ENCODE assay signal across 8 cellular contexts in the genomic region with DNA sequence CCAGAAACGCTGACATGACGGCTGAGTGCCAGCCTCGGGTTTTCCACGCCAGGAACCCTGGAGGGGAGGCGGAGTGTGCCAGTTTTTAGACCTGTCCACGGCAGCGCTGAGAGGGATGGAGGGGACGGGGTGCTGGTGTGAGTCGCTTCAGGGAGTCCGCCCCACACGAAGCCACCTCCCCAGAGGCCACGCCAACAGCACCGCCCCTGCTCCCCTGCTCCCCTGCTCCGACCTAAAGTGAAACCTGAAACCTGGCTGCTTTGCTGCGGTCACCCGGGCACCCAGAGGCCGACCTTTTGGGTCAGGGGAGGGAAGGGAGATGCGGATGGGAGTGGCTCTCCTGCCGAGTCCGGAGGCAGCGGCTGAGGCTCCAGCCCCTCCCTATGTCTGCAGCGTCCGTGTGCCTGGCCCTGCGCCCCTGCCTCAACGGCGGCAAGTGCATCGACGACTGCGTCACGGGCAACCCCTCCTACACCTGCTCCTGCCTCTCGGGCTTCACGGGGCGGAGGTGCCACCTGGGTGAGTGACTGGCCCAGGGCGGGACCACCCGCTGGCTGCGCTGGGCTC. TPM values are rescaled to one million over a fixed set of nuclear protein-coding genes. Genes with fewer than 3 reads are reported as not detected.
DNase-seq lines count a peak whose midpoint lies in the region; ATAC-seq and TF ChIP-seq lines count a peak whose summit lies in the region.

No MANE protein-coding gene starts in this region.

- POLR2A ChIA-PET in RWPE1 (lab: Yijun Ruan, JAX; ENCODE audit: low non-redundant PET), result no interaction called here

- ATAC-seq in GM18502 (IDR thresholded peaks at IDR 0.05; ENCODE audit: poor library complexity, unreplicated experiment), result peak; percentile 75
- ATAC-seq in HG02798 (IDR thresholded peaks at IDR 0.05; ENCODE audit: poor library complexity, unreplicated experiment), result peak; percentile 81
- ATAC-seq in body of pancreas, result peak; percentile 69

- no peak for TF ChIP-seq CTCF in RWPE1 (conservative IDR thresholded peaks at IDR 0.05; ENCODE audit: low read depth)
- no peak for TF ChIP-seq CTCF in body of pancreas (IDR thresholded peaks at IDR 0.05)
- no peak for TF ChIP-seq CTCF in liver (IDR thresholded peaks at IDR 0.05; ENCODE audit: low read depth, low read length, missing input control)

- DNase-seq in RWPE1 (ENCODE audit: low spot score), result peak; percentile 34
- DNase-seq in body of pancreas, result peak; percentile 35 to 62 (median 60)
- peak; percentile 56 for DNase-seq in stimulated activated naive CD4-positive, alpha-beta T cell treated with Interleukin-2 at 50 U/mL for 16 hours (lab: John Stamatoyannopoulos, UW)
- no peak for DNase-seq in NCI-H2227 (lab: John Stamatoyannopoulos, UW; ENCODE audit: unreplicated experiment)
- no peak for DNase-seq in cerebellar cortex (ENCODE audit: low spot score)

- H3K27me3 ChIP-seq in body of pancreas, result no peaks in the 10 kb centered on the region
- H3K27me3 ChIP-seq in liver (ENCODE audit: control insufficient read depth in 4 of 4, insufficient read depth in 4 of 4, low read length in 3 of 4), result no peaks in the 10 kb centered on the region

- CTCF ChIA-PET in RWPE1 (lab: Yijun Ruan, JAX), result no interaction called here

- peak in 1 of 2 donors; percentile 45 for TF ChIP-seq RAD21 in liver (IDR thresholded peaks at IDR 0.05)

- no peak overlapping the region for H3K9ac ChIP-seq in liver (ENCODE audit: low read depth in 1 of 2, low read length in 2 of 2)

- H3K36me3 ChIP-seq in body of pancreas (replicated peaks in 1 of 2; ENCODE audit: insufficient read depth in 1 of 2, low read depth in 2 of 2) (no peaks in the 10 kb centered on the region), liver (ENCODE audit: control insufficient read depth in 4 of 4, insufficient read depth in 3 of 4, low read depth in 1 of 4, low read length in 3 of 4) (peaks cover 8 to 33% (median 10%) of the 10 kb centered on the region in 4 donors)

- H3K27ac ChIP-seq in RWPE1 (no peak overlapping the region; the same call in 1 of the 2 replicates), body of pancreas (peak overlapping the region in 1 of 4 donors; percentile 12), liver (ENCODE audit: low read depth in 1 of 2, low read length in 2 of 2) (no peak overlapping the region)

- TF ChIP-seq POLR2A in body of pancreas (IDR thresholded peaks at IDR 0.05), result no peak

- no peaks in the 10 kb centered on the region for H3K9me3 ChIP-seq in body of pancreas
- no peaks in the 10 kb centered on the region for H3K9me3 ChIP-seq in liver (ENCODE audit: control insufficient read depth in 4 of 4, low read length in 3 of 4)

- H3K4me3 ChIP-seq in body of pancreas, result peak overlapping the region in 1 of 2 donors; percentile 1
- H3K4me3 ChIP-seq in liver (ENCODE audit: low read depth in 1 of 3, low read length in 3 of 3), result no peak overlapping the region

- intact Hi-C loops in body of pancreas (cut with DNase I), result no loop called here

- 17% methylated on average over 35 of the region's 36 CpGs; no CpG with 5 or more reads in 1 of the 2 donors for WGBS in body of pancreas, 2 donors
- WGBS in liver, result 69% methylated on average over 36 of the region's 36 CpGs

- H3K4me1 ChIP-seq in body of pancreas (peaks cover 10% of the 10 kb centered on the region), liver (ENCODE audit: control insufficient read depth in 4 of 4, insufficient read depth in 4 of 4, low read length in 3 of 4) (no peaks in the 10 kb centered on the region)

TF ChIP-seq in liver, 16 proteins besides CTCF, POLR2A, EP300 and RAD21:
- TF ChIP-seq SP1 (IDR thresholded peaks at IDR 0.05) (peak; percentile 27), HNF4A (conservative IDR thresholded peaks at IDR 0.05) (peak in 1 of 2 donors; percentile 27), RXRA (IDR thresholded peaks at IDR 0.05) (peak in 1 of 2 donors; percentile 45), NR2F2 (IDR thresholded peaks at IDR 0.05) (peak; percentile 24), ZBTB33 (IDR thresholded peaks at IDR 0.05) (no peak)
- TF ChIP-seq, protein P1, sequence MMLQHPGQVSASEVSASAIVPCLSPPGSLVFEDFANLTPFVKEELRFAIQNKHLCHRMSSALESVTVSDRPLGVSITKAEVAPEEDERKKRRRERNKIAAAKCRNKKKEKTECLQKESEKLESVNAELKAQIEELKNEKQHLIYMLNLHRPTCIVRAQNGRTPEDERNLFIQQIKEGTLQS (IDR thresholded peaks at IDR 0.05), result no peak

RNA-seq across cellular contexts. Expression of gene SNED1, which starts 38.1 kb away (rescaled TPM):
- total RNA-seq in body of pancreas (10 to 100 TPM; 13.5 to 33.0 TPM), liver (10 to 100 TPM in 1 of 2 donors, under 1 TPM in 1; 0.65 to 18.1 TPM)
- polyA plus RNA-seq in liver, result 1 to 10 TPM; 2.6 to 3.0 TPM

Comparison
In these comparisons a context has a peak if more than half of its experiments do, and no peak if none do; other contexts are left out.
1. DNase-seq: peak in RWPE1 (single experiment), body of pancreas (4 of 4) and stimulated activated naive CD4-positive, alpha-beta T cell treated with Interleukin-2 at 50 U/mL for 16 hours (single experiment); none in NCI-H2227 (single experiment) and cerebellar cortex (single experiment).
2. Peak in every context shown above with its lines, with median percentiles within 50 percentile points of each other: ATAC-seq.